Comparison of ENCODE assay signal across 17 cellular contexts in the genomic region with DNA sequence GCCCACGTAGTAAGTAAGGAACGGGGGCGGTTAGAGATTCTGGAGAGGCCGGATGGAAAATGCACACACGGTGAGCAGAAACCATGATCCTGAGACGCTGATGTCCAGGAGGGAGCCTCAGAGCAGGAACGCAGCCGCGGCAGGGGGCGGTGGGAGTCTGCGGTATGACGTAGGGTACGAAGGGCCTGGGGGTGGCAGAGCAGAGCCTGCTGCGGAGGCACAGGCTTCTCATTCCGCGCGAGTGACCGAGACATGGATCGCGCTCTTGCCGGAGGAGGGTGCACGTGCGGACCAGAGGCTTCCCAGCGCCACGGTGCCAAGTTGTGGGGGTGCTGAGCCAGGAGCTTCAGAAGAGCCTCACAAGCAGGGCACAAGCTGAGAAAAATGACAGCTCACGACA.
DNase-seq lines count a peak whose midpoint lies in the region; FAIRE-seq and TF ChIP-seq lines count a peak whose summit lies in the region.
"Had no signal": no experiment of that assay in that cellular context is flagged by ENCODE, and none has a peak within 500 bp of the region (broad histone marks: within the 10 kb centered on the region; RNA-seq: fewer than 3 reads in every experiment).

No MANE protein-coding gene starts in this region.

- H3K4me3 ChIP-seq in BE2C (ENCODE audit: low read depth, low read length), result peak overlapping the region; percentile 37
- H3K4me3 ChIP-seq in HUES6 (ENCODE audit: low read depth, low read length), result peak overlapping the region; percentile 23; the same call in 1 of the 2 replicates
- peak overlapping the region in 1 of 4 experiments; percentile 48; a peak in 3 of 8 replicates for H3K4me3 ChIP-seq in H1 (ENCODE audit: extremely low read depth in 1 of 4, insufficient read depth in 2 of 4, low read depth in 3 of 4, low read length in 4 of 4)
- no peak overlapping the region for H3K4me3 ChIP-seq in hepatocyte
- no peak overlapping the region for H3K4me3 ChIP-seq in SK-N-SH (ENCODE audit: low read depth in 2 of 2, low read length in 1 of 2)
- H3K4me3 ChIP-seq: SJCRH30 had no signal

- WGBS in H1 (ENCODE audit: extremely low coverage in 1 of 2, insufficient coverage in 1 of 2, insufficient read length in 1 of 2, insufficient replicate concordance in 2 of 2, low coverage in 1 of 2, low lambda C conversion rate in 2 of 2, missing lambda C conversion rate in 1 of 2), 2 experiments, result 69% methylated on average over 23 of the region's 26 CpGs; no CpG with 5 or more reads in 1 of the 2 experiments
- WGBS in hepatocyte (ENCODE audit: low lambda C conversion rate, missing lambda C conversion rate), result 82% methylated on average over 26 of the region's 26 CpGs
- 95% methylated on average over 26 of the region's 26 CpGs for WGBS in SK-N-SH (ENCODE audit: low lambda C conversion rate)

- H3K27me3 Mint-ChIP-seq in nephron (ENCODE audit: low read depth), result peaks cover 33% of the 10 kb centered on the region

- no peak overlapping the region for H4K91ac ChIP-seq in H1 (replicated peaks; ENCODE audit: insufficient read length, low read length)

- H3K9me3 ChIP-seq in BE2C (no peaks in the 10 kb centered on the region), HUES6 (ENCODE audit: control insufficient read depth, insufficient read depth, low read depth, low read length) (no peaks in the 10 kb centered on the region), H1 (ENCODE audit: insufficient read depth in 2 of 2, low read depth in 1 of 2, low read length in 1 of 2) (no peaks in the 10 kb centered on the region), hepatocyte (ENCODE audit: low read depth) (no peaks in the 10 kb centered on the region), SK-N-SH (no peaks in the 10 kb centered on the region)
- H3K9me3 ChIP-seq: SJCRH30 had no signal

- no peaks in the 10 kb centered on the region for H3K23me2 ChIP-seq in H1 (ENCODE audit: low read depth, low read length)

- H3K27me3 ChIP-seq in BE2C (no peaks in the 10 kb centered on the region), HUES6 (ENCODE audit: control insufficient read depth, insufficient read depth, low read length) (peaks cover 3% of the 10 kb centered on the region; the same call in 1 of the 2 replicates), H1 (replicated peaks in 1 of 4; ENCODE audit: control insufficient read depth in 3 of 4, extremely low read depth in 1 of 4, insufficient read depth in 3 of 4, low read length in 3 of 4) (peaks cover 0 to 4% (median 3%) of the 10 kb centered on the region in 4 experiments; a peak in 2 of 7 replicates), hepatocyte (no peaks in the 10 kb centered on the region), SK-N-SH (ENCODE audit: insufficient read depth) (no peaks in the 10 kb centered on the region)
- H3K27me3 ChIP-seq: SJCRH30 had no signal

- CTCF ChIA-PET in H1 (lab: Charles Lee; ENCODE audit: partially characterized antibody), result interaction anchor here (1.0 kb wide), 1 partner anchor 183 kb away, joined by 4 read pairs; no protein-coding TSS in a partner anchor
- CTCF ChIA-PET in SK-N-SH (lab: Yijun Ruan, JAX), result no interaction called here

- H3K4me3 Mint-ChIP-seq in nephron, result peak overlapping the region; percentile 24 to 48 (median 26)
- H3K4me3 Mint-ChIP-seq: HFFc6 had no signal

- no peak overlapping the region for H2BK120ac ChIP-seq in H1 (replicated peaks; ENCODE audit: low read depth, low read length)

- H3K9ac ChIP-seq in HUES6 (ENCODE audit: low read length) (no peak overlapping the region), H1 (replicated peaks in 1 of 4; ENCODE audit: extremely low read depth in 1 of 4, low read depth in 3 of 4, low read length in 3 of 4) (no peak overlapping the region), SK-N-SH (no peak overlapping the region)

- no peak overlapping the region for H2BK15ac ChIP-seq in H1 (ENCODE audit: low read length)

- TF ChIP-seq EP300 in H1 (IDR thresholded peaks at IDR 0.05; ENCODE audit: borderline replicate concordance in 1 of 2, low read depth in 2 of 2, low read length in 2 of 2) (no peak), SK-N-SH (IDR thresholded peaks at IDR 0.05; ENCODE audit: borderline replicate concordance in 1 of 2, low read depth in 1 of 2, low read length in 1 of 2) (no peak)

- no peaks in the 10 kb centered on the region for H3K9me2 ChIP-seq in hepatocyte (replicated peaks; ENCODE audit: insufficient read depth)
- no peaks in the 10 kb centered on the region for H3K9me2 ChIP-seq in SK-N-SH

- no peak for TF ChIP-seq RAD21 in H1 (IDR thresholded peaks at IDR 0.05 in 1 of 2, conservative IDR thresholded peaks at IDR 0.05 in 1 of 2; ENCODE audit: low read depth in 2 of 2, low read length in 2 of 2)
- no peak for TF ChIP-seq RAD21 in SK-N-SH (IDR thresholded peaks at IDR 0.05; ENCODE audit: low read length)

- H3K18ac ChIP-seq in H1 (ENCODE audit: extremely low read depth, low read length), result no peak overlapping the region

- TF ChIP-seq POLR2A in H1 (IDR thresholded peaks at IDR 0.05; ENCODE audit: control extremely low read depth in 1 of 2, low read depth in 2 of 2, low read length in 2 of 2), result no peak

- no peaks in the 10 kb centered on the region for H3K9me3 Mint-ChIP-seq in nephron
- H3K9me3 Mint-ChIP-seq: HFFc6 had no signal

- H3K14ac ChIP-seq in H1 (ENCODE audit: insufficient read length), result no peak overlapping the region

- TF ChIP-seq CTCF in BE2C (IDR thresholded peaks at IDR 0.05; ENCODE audit: low read depth, low read length) (no peak), H1 (IDR thresholded peaks at IDR 0.05; ENCODE audit: control extremely low read depth in 1 of 3, insufficient read depth in 1 of 3, low read depth in 1 of 3, low read length in 3 of 3) (no peak), nephron (IDR thresholded peaks at IDR 0.05; ENCODE audit: unreplicated experiment in 3 of 3) (no peak), hepatocyte (IDR thresholded peaks at IDR 0.05; ENCODE audit: poor library complexity) (no peak), SK-N-SH (IDR thresholded peaks at IDR 0.05) (no peak)

- no peaks in the 10 kb centered on the region for H3F3A ChIP-seq in SK-N-SH (replicated peaks; ENCODE audit: insufficient read depth)

- H4K20me1 ChIP-seq in H1 (replicated peaks in 1 of 2; ENCODE audit: control insufficient read depth in 1 of 2, insufficient read depth in 2 of 2, low read length in 2 of 2) (no peaks in the 10 kb centered on the region), hepatocyte (ENCODE audit: insufficient read depth, poor library complexity, severe bottlenecking) (peaks cover 9% of the 10 kb centered on the region), SK-N-SH (ENCODE audit: insufficient read depth) (no peaks in the 10 kb centered on the region)

- no peak overlapping the region for H3K56ac ChIP-seq in H1 (replicated peaks; ENCODE audit: insufficient read length, low read depth, low read length)

- H2BK12ac ChIP-seq in H1 (ENCODE audit: low read depth, low read length), result peak overlapping the region; percentile 55; the same call in 1 of the 2 replicates

- H3K36me3 Mint-ChIP-seq in nephron (ENCODE audit: low read depth), result peaks cover 17% of the 10 kb centered on the region

- DNase-seq in BE2C (peak; percentile 59), H1 (ENCODE audit: low read depth in 1 of 2, low spot score in 2 of 2) (no peak), NCI-H82 (lab: John Stamatoyannopoulos, UW) (no peak), hepatocyte (ENCODE audit: low spot score) (no peak), SK-N-SH (no peak)
- no peak for DNase-seq in NK-92 treated with Interleukin-12 subunit alpha and Interleukin-12 subunit beta, amount 100 ng/mL, for 24 hours (lab: John Stamatoyannopoulos, UW)
- DNase-seq: 8988T, DMS 273 treated with DMSO at 0.1 percent for 48 hours, GF-D8, HFFc6, NCI-H1417 treated with DMSO at 0.1 percent for 48 hours, NCI-H187 treated with DMSO at 0.1 percent for 48 hours, NCI-H226, NCI-H524, SJCRH30 had no signal

- POLR2A ChIA-PET in H1 (lab: Charles Lee; ENCODE audit: partially characterized antibody) (interaction anchor here (1.5 kb wide), 1 partner anchor 10 kb away, joined by 4 read pairs; no protein-coding TSS in a partner anchor), SK-N-SH (lab: Yijun Ruan, JAX) (no interaction called here)

- peaks cover 9% of the 10 kb centered on the region for H3K4me1 Mint-ChIP-seq in nephron

- no peak overlapping the region for H3K23ac ChIP-seq in H1 (ENCODE audit: insufficient read length)

- no peaks in the 10 kb centered on the region for H3K36me3 ChIP-seq in BE2C
- no peaks in the 10 kb centered on the region for H3K36me3 ChIP-seq in HUES6 (ENCODE audit: control insufficient read depth, insufficient read depth, low read length)
- no peaks in the 10 kb centered on the region for H3K36me3 ChIP-seq in H1 (ENCODE audit: control insufficient read depth in 2 of 4, insufficient read depth in 4 of 4, low read length in 3 of 4)
- H3K36me3 ChIP-seq in hepatocyte (replicated peaks; ENCODE audit: insufficient read depth, low read depth), result no peaks in the 10 kb centered on the region
- peaks cover 0 to 22% of the 10 kb centered on the region in 2 experiments for H3K36me3 ChIP-seq in SK-N-SH (replicated peaks in 1 of 2; ENCODE audit: control insufficient read depth in 1 of 2, insufficient read depth in 2 of 2, low read length in 1 of 2)
- H3K36me3 ChIP-seq: SJCRH30 had no signal

- H2AFZ ChIP-seq in H1 (ENCODE audit: low read length), result peak overlapping the region; percentile 85; the same call in 1 of the 2 replicates
- no peak overlapping the region for H2AFZ ChIP-seq in hepatocyte
- no peak overlapping the region for H2AFZ ChIP-seq in SK-N-SH (ENCODE audit: low read depth)

- H3K4me2 ChIP-seq in H1 (ENCODE audit: insufficient read depth in 1 of 2, low read depth in 2 of 2, low read length in 2 of 2), result peak overlapping the region; percentile 42 to 50; a peak in 3 of 4 replicates
- H3K4me2 ChIP-seq in hepatocyte, result no peak overlapping the region
- H3K4me2 ChIP-seq in SK-N-SH, result no peak overlapping the region

- H4K8ac ChIP-seq in H1 (ENCODE audit: extremely low read depth, insufficient read depth, low read length), result peak overlapping the region; percentile 7; the same call in 1 of the 2 replicates

- no peak overlapping the region for H3K27ac ChIP-seq in HUES6 (ENCODE audit: low read depth, low read length)
- no peak overlapping the region for H3K27ac ChIP-seq in H1 (ENCODE audit: low read depth, low read length)
- H3K27ac ChIP-seq in hepatocyte, result no peak overlapping the region
- no peak overlapping the region for H3K27ac ChIP-seq in SK-N-SH (ENCODE audit: low read depth in 2 of 2, low read length in 1 of 2)
- H3K27ac ChIP-seq: SJCRH30 had no signal

- H3K79me2 ChIP-seq in H1 (ENCODE audit: control insufficient read depth in 1 of 2, insufficient read depth in 2 of 2, low read length in 2 of 2) (no peaks in the 10 kb centered on the region), hepatocyte (peaks cover 30% of the 10 kb centered on the region), SK-N-SH (ENCODE audit: insufficient read depth) (no peaks in the 10 kb centered on the region)

- H2BK20ac ChIP-seq in H1 (ENCODE audit: low read length), result 0 out of 2 replicates have a peak overlapping the region, but pooled peaks have one; percentile 48

- no peak overlapping the region for H3K4ac ChIP-seq in H1 (replicated peaks; ENCODE audit: insufficient read length, low read depth, low read length)

- H2AK5ac ChIP-seq in H1 (ENCODE audit: low read depth, low read length), result no peak overlapping the region

- FAIRE-seq in H1 (lab: Jason Lieb, UNC), result no peak

- no peak overlapping the region for H4K5ac ChIP-seq in H1 (ENCODE audit: insufficient read length, low read depth, low read length)

- H2BK5ac ChIP-seq in H1 (ENCODE audit: low read depth, low read length), result no peak overlapping the region

- H3K4me1 ChIP-seq in BE2C (no peaks in the 10 kb centered on the region; the same call in 1 of the 2 replicates), HUES6 (ENCODE audit: control insufficient read depth, insufficient read depth, low read length) (peaks cover 6% of the 10 kb centered on the region; the same call in 1 of the 2 replicates), H1 (replicated peaks in 1 of 4; ENCODE audit: control insufficient read depth in 3 of 4, insufficient read depth in 4 of 4, low read length in 3 of 4) (peaks cover 0 to 2% (median under 1%) of the 10 kb centered on the region in 4 experiments; a peak in 2 of 7 replicates), hepatocyte (ENCODE audit: insufficient read depth) (no peaks in the 10 kb centered on the region), SK-N-SH (ENCODE audit: control insufficient read depth in 1 of 2, insufficient read depth in 2 of 2, low read depth in 1 of 2, low read length in 1 of 2) (peaks cover 0 to 40% of the 10 kb centered on the region in 2 experiments; a peak in 1 of 4 replicates)
- H3K4me1 ChIP-seq: SJCRH30 had no signal

- no peaks in the 10 kb centered on the region for H3K79me1 ChIP-seq in H1 (ENCODE audit: low read depth, low read length)

- H3K27ac Mint-ChIP-seq in nephron, result peak overlapping the region in 1 of 3 experiments; percentile 62
- H3K27ac Mint-ChIP-seq: HFFc6 had no signal

Comparison
In these comparisons a context has a peak if more than half of its experiments do, and no peak if none do; other contexts are left out.
1. H3K4me3 ChIP-seq: peak in BE2C (single experiment) and HUES6 (single experiment); none in hepatocyte (single experiment) and SK-N-SH (0 of 2).
2. H3K4me2 ChIP-seq: peak in H1 (2 of 2); none in hepatocyte (single experiment) and SK-N-SH (single experiment).